ENCODE assay signal across 8 cellular contexts in genomic region chr1:1013105-1013921, GRCh38. TPM values are rescaled to one million over a fixed set of nuclear protein-coding genes. Genes with fewer than 3 reads are reported as not detected.
DNase-seq lines count a peak whose midpoint lies in the region; ATAC-seq and TF ChIP-seq lines count a peak whose summit lies in the region.

TSS of gene ISG15 (plus strand) at chr1:1013497. CDS start at chr1:1013574, 77 bp downstream.

- peaks cover 14% of the 10 kb centered on the region for H3K4me1 Mint-ChIP-seq in endodermal cell

- ATAC-seq in GM18873 (IDR thresholded peaks at IDR 0.05; ENCODE audit: low FRiP score, unreplicated experiment), result peak; percentile 76
- ATAC-seq in HG03139 (IDR thresholded peaks at IDR 0.05; ENCODE audit: unreplicated experiment), result peak; percentile 72

- 12 to 27% methylated on average over 7 to 30 of the region's 30 CpGs for WGBS in endodermal cell (ENCODE audit: insufficient coverage in 1 of 2, insufficient read length in 1 of 2), 2 experiments

- peak; percentile 51 for DNase-seq in AG09309 (ENCODE audit: low read depth)
- DNase-seq in NK-92 treated with Interleukin-12 subunit alpha and Interleukin-12 subunit beta, amount 100 ng/mL, for 24 hours (lab: John Stamatoyannopoulos, UW), result peak; percentile 81
- peak; percentile 63 to 72 (median 66) for DNase-seq in activated CD8-positive, alpha-beta memory T cell treated with anti-CD3 and anti-CD28 coated beads for 48 hours (ENCODE audit: low read depth in 2 of 3, low spot score in 2 of 3)
- peak; percentile 95 for DNase-seq in endodermal cell
- peak; percentile 97 for DNase-seq in mesenteric fat pad (ENCODE audit: low spot score)
- DNase-seq in stimulated activated CD8-positive, alpha-beta memory T cell treated with anti-CD3 and anti-CD28 coated beads, Interleukin-15, amount 100 ng/mL, for 24 hours (ENCODE audit: low read depth), result peak; percentile 62

- H3K36me3 Mint-ChIP-seq in endodermal cell (ENCODE audit: low read depth), result no peaks in the 10 kb centered on the region

- H3K9me3 Mint-ChIP-seq in endodermal cell, result no peaks in the 10 kb centered on the region

- peak within 1 kb of the TSS; percentile 74 for H3K4me3 Mint-ChIP-seq in endodermal cell

- TF ChIP-seq CTCF in AG09309 (IDR thresholded peaks at IDR 0.05; ENCODE audit: control insufficient read depth, insufficient read depth, low read depth, low read length, missing control alignments) (no peak), endodermal cell (conservative IDR thresholded peaks at IDR 0.05) (no peak)

- no peaks in the 10 kb centered on the region for H3K9me3 ChIP-seq in endodermal cell (ENCODE audit: control insufficient read depth, low read length)

- no peaks in the 10 kb centered on the region for H3K27me3 ChIP-seq in endodermal cell (ENCODE audit: control insufficient read depth, insufficient read depth, low read length, poor library complexity, severe bottlenecking)

- H3K27me3 Mint-ChIP-seq in endodermal cell (ENCODE audit: insufficient read depth), result peaks cover 24% of the 10 kb centered on the region

- no peaks in the 10 kb centered on the region for H3K36me3 ChIP-seq in endodermal cell (ENCODE audit: control insufficient read depth, insufficient read depth, low read length)

- H3K4me1 ChIP-seq in endodermal cell (ENCODE audit: control insufficient read depth, insufficient read depth, low read length), result no peaks in the 10 kb centered on the region

- peak within 1 kb of the TSS; percentile 61 for H3K9ac ChIP-seq in endodermal cell (ENCODE audit: extremely low read depth, low read length, poor library complexity, severe bottlenecking)

- peak within 1 kb of the TSS; percentile 96 for H3K27ac Mint-ChIP-seq in endodermal cell

- H3K4me3 ChIP-seq in AG09309 (ENCODE audit: control insufficient read depth, low read depth, low read length), result peak within 1 kb of the TSS; percentile 59
- H3K4me3 ChIP-seq in endodermal cell (ENCODE audit: low read length), result peak within 1 kb of the TSS; percentile 77

- no peak within 1 kb of the TSS for H3K27ac ChIP-seq in endodermal cell (ENCODE audit: low read depth, low read length)

RNA-seq across cellular contexts. Expression of gene ISG15, which starts in this region (rescaled TPM):
- total RNA-seq in endodermal cell (10 to 100 TPM; 46.6 to 48.4 TPM), mesenteric fat pad (47.0 TPM)
- 31.4 TPM for polyA plus RNA-seq in endodermal cell (2013, experiment 1 of 2)
- polyA plus RNA-seq in endodermal cell (2013, experiment 2 of 2), result 31.8 TPM
